ENCODE assay signal across 8 cellular contexts in the genomic region with DNA sequence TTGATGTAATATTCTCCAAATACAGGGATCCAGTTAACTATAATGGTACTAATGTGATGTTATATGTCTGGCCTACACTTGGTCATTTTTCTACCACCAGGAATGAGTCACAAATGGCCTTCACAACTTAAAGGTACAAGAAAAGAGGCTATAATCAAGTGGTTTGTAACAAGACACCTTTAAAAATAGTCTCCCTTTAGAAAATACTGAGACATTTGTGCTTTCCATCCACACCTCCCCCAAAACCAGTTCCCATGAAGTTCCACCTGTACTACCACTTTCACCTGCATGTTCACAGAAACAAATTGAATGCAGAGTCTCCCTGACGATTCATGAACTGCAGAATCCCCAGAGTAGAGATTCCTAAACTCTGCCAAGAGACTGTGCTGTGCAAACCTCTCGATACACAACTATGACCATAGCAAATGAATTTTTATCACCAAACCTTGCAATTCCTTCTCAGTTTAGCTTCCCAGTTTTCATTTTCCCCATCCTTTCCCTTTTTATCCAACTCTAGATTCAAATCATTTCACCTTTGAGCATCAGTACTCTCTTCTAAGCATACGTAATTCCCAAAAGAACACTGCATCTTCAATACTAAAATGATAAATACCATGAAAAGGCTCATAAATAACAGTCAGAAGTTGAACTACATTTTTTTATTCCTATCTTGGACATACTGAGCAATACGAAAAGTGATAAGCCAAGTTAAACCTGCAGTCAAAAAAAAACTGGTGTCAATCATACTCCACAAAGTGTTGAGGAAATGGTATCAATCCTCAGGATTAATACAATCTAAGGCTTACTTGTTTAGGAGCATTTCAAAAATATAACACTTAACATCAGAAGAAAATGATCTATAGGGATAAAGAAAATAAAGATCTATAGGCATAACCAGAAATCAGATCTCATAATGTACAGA. TPM values are rescaled to one million over a fixed set of nuclear protein-coding genes. Genes with fewer than 3 reads are reported as not detected.
DNase-seq lines count a peak whose midpoint lies in the region; ATAC-seq and TF ChIP-seq lines count a peak whose summit lies in the region.

No MANE protein-coding gene starts in this region.

- H3K9me3 ChIP-seq in OCI-LY3 (ENCODE audit: insufficient read depth, low read length) = no peaks in the 10 kb centered on the region
- H3K9me3 ChIP-seq in esophagus squamous epithelium = no peaks in the 10 kb centered on the region

- H3K36me3 ChIP-seq in OCI-LY3 (replicated peaks; ENCODE audit: low read depth, low read length) (peaks cover 76% of the 10 kb centered on the region), esophagus squamous epithelium (peaks cover 0 to 32% (median 2%) of the 10 kb centered on the region in 3 donors), rectal smooth muscle tissue (ENCODE audit: control insufficient read depth, insufficient read depth, low read length) (peaks cover 4% of the 10 kb centered on the region)

- ATAC-seq in GM18505 (IDR thresholded peaks at IDR 0.05; ENCODE audit: unreplicated experiment) = no peak
- no peak for ATAC-seq in HG03196 (IDR thresholded peaks at IDR 0.05; ENCODE audit: unreplicated experiment)

- no peak for DNase-seq in esophagus squamous epithelium (lab: John Stamatoyannopoulos, UW)
- DNase-seq in retina = no peak
- DNase-seq in activated CD8-positive, alpha-beta memory T cell treated with anti-CD3 and anti-CD28 coated beads, Interleukin-2, amount 50 U/mL, for 48 hours = no peak
- no peak for DNase-seq in OCI-M2 (lab: John Stamatoyannopoulos, UW; ENCODE audit: unreplicated experiment)

- H3K4me3 ChIP-seq in OCI-LY3 (ENCODE audit: low read length) (peak overlapping the region; percentile 96), esophagus squamous epithelium (peak overlapping the region; percentile 83 to 100 (median 94)), rectal smooth muscle tissue (ENCODE audit: low read length) (peak overlapping the region; percentile 88)

- H3K4me1 ChIP-seq in OCI-LY3 (ENCODE audit: low read length) (peaks cover 52% of the 10 kb centered on the region), esophagus squamous epithelium (peaks cover 5 to 89% (median 19%) of the 10 kb centered on the region in 3 donors), rectal smooth muscle tissue (ENCODE audit: control insufficient read depth, insufficient read depth, low read length) (peaks cover 10% of the 10 kb centered on the region)

- WGBS in esophagus squamous epithelium, 2 donors = 4 to 20% methylated on average over 4 of the region's 4 CpGs

- peak; percentile 55 for TF ChIP-seq POLR2A in GM18505 (IDR thresholded peaks at IDR 0.05; ENCODE audit: borderline replicate concordance, extremely low read depth, insufficient read depth, insufficient read length)
- TF ChIP-seq POLR2A in esophagus squamous epithelium (IDR thresholded peaks at IDR 0.05) = no peak

- H3K27me3 ChIP-seq in OCI-LY3 (ENCODE audit: low read depth, low read length) (no peaks in the 10 kb centered on the region), esophagus squamous epithelium (no peaks in the 10 kb centered on the region), rectal smooth muscle tissue (ENCODE audit: control insufficient read depth, insufficient read depth, low read length) (no peaks in the 10 kb centered on the region)

- intact Hi-C loops in esophagus squamous epithelium (cut with DNase I) = loop anchor here (5.0 to 10.0 kb wide), 2 partner anchors 328 to 435 kb away; no protein-coding TSS in a partner anchor

- peak overlapping the region; percentile 93 for H3K4me2 ChIP-seq in OCI-LY3 (ENCODE audit: low read length)

- H3K27ac ChIP-seq in OCI-LY3 (ENCODE audit: low read length) = peak overlapping the region; percentile 86
- H3K27ac ChIP-seq in esophagus squamous epithelium = peak overlapping the region; percentile 52 to 100 (median 98)
- peak overlapping the region; percentile 33 for H3K27ac ChIP-seq in rectal smooth muscle tissue (ENCODE audit: low read depth, low read length)

- H4K20me1 ChIP-seq in OCI-LY3 (ENCODE audit: insufficient read depth, low read length) = peaks cover 100% of the 10 kb centered on the region

- H3K9ac ChIP-seq in OCI-LY3 (ENCODE audit: low read length) (peak overlapping the region; percentile 96), rectal smooth muscle tissue (ENCODE audit: low read length) (no peak overlapping the region)

- H3K79me2 ChIP-seq in OCI-LY3 (ENCODE audit: low read length) = peaks cover 100% of the 10 kb centered on the region

- TF ChIP-seq CTCF in OCI-LY3 (IDR thresholded peaks at IDR 0.05; ENCODE audit: low read depth, low read length) (no peak), esophagus squamous epithelium (IDR thresholded peaks at IDR 0.05) (no peak)

- no peak overlapping the region for H2AFZ ChIP-seq in OCI-LY3 (ENCODE audit: low read depth, low read length)

RNA-seq across cellular contexts. Expression of a gene that starts 5.8 kb away (rescaled TPM):
- 10 to 100 TPM; 18.3 to 42.7 (median 35.3) TPM for total RNA-seq in esophagus squamous epithelium

Comparison
In these comparisons a context has a peak if more than half of its experiments do, and no peak if none do; other contexts are left out.
1. H3K27ac ChIP-seq: peak in every context shown above with its lines; median percentile 98 in esophagus squamous epithelium; 86 in OCI-LY3; 33 in rectal smooth muscle tissue.